In the genomic region with DNA sequence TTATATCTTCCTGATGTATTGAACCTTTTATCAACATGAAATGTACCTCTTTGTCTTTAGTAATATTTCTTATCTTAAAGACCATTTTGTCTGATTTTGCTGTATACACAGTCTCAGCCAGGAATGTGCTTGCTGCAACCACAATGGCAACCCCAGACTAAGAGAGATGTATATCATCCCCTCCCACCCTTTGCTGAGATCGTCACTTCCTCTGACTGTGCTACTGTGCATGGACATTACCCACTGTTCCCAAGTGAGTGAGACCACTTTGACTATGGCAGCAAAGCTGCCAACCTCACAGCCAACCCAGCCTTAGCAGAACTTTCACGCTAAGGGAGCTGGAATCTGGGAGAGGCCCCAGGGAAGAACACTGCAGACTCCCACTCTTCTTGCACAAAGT, we compare ENCODE assay signal across 14 cellular contexts. TPM values are rescaled to one million over a fixed set of nuclear protein-coding genes. Genes with fewer than 3 reads are reported as not detected.
A peak's percentile ranks its signal among the peaks of the same experiment; 100 is the strongest.
DNase-seq lines count a peak whose midpoint lies in the region; ATAC-seq, FAIRE-seq and TF ChIP-seq lines count a peak whose summit lies in the region.
"Had no signal": no experiment of that assay in that cellular context is flagged by ENCODE, and none has a peak within 500 bp of the region (broad histone marks: within the 10 kb centered on the region; RNA-seq: fewer than 3 reads in every experiment).

No MANE protein-coding gene starts in this region.

- H3K27me3 ChIP-seq in Loucy (ENCODE audit: insufficient read depth, low read length, poor library complexity, severe bottlenecking) (no peaks in the 10 kb centered on the region), astrocyte (ENCODE audit: insufficient read depth, low read length) (no peaks in the 10 kb centered on the region), spleen (replicated peaks in 1 of 7) (no peaks in the 10 kb centered on the region)
- H3K27me3 ChIP-seq: cardiac muscle cell had no signal

- FAIRE-seq in astrocyte (lab: Jason Lieb, UNC), result peak; percentile 5

- intact Hi-C loops in spleen (cut with DNase I; ENCODE audit: low total_unique reads), result no loop called here

- H3K36me3 Mint-ChIP-seq in astrocyte (ENCODE audit: low read depth, unreplicated experiment), result no peaks in the 10 kb centered on the region
- peaks cover 3% of the 10 kb centered on the region for H3K36me3 Mint-ChIP-seq in mesothelial cell of epicardium

- H3K4me3 Mint-ChIP-seq in astrocyte (ENCODE audit: unreplicated experiment) (no peak overlapping the region), mesothelial cell of epicardium (peak overlapping the region; percentile 13)
- H3K4me3 Mint-ChIP-seq: T-helper 1 cell treated with Interleukin-12 subunit alpha and Interleukin-12 subunit beta and Interleukin-4 antibody, amounts not matched to agents 30 μg/mL and 1 μg/mL, for 36 hours had no signal

- H3K9me3 ChIP-seq in Loucy (ENCODE audit: insufficient read depth, low read depth, low read length), result no peaks in the 10 kb centered on the region
- no peaks in the 10 kb centered on the region for H3K9me3 ChIP-seq in astrocyte (ENCODE audit: insufficient read depth, low read depth, low read length)
- H3K9me3 ChIP-seq in spleen, result no peaks in the 10 kb centered on the region

- H3K79me2 ChIP-seq in Loucy (ENCODE audit: insufficient read depth, low read length) (no peaks in the 10 kb centered on the region), astrocyte (ENCODE audit: insufficient read depth, low read length) (no peaks in the 10 kb centered on the region)

- H3K9ac ChIP-seq in Loucy (ENCODE audit: low read depth, low read length, poor library complexity, severe bottlenecking), result no peak overlapping the region
- H3K9ac ChIP-seq in astrocyte (ENCODE audit: low read length), result no peak overlapping the region

- H3K36me3 ChIP-seq in Loucy (ENCODE audit: insufficient read depth, low read length) (no peaks in the 10 kb centered on the region), astrocyte (ENCODE audit: insufficient read depth, low read length) (no peaks in the 10 kb centered on the region), spleen (no peaks in the 10 kb centered on the region)
- H3K36me3 ChIP-seq: cardiac muscle cell had no signal

- H3K4me2 ChIP-seq in Loucy (ENCODE audit: low read depth, low read length, poor library complexity, severe bottlenecking) (peak overlapping the region; percentile 35), astrocyte (ENCODE audit: low read length) (no peak overlapping the region)

- peak overlapping the region; percentile 87 for H3K27ac Mint-ChIP-seq in astrocyte (ENCODE audit: unreplicated experiment)
- peak overlapping the region; percentile 92 for H3K27ac Mint-ChIP-seq in mesothelial cell of epicardium
- H3K27ac Mint-ChIP-seq: T-helper 1 cell treated with Interleukin-12 subunit alpha and Interleukin-12 subunit beta and Interleukin-4 antibody, amounts not matched to agents 30 μg/mL and 1 μg/mL, for 36 hours had no signal

- no peaks in the 10 kb centered on the region for H3K9me3 Mint-ChIP-seq in astrocyte (ENCODE audit: unreplicated experiment)
- H3K9me3 Mint-ChIP-seq in mesothelial cell of epicardium, result no peaks in the 10 kb centered on the region
- H3K9me3 Mint-ChIP-seq: T-helper 1 cell treated with Interleukin-12 subunit alpha and Interleukin-12 subunit beta and Interleukin-4 antibody, amounts not matched to agents 30 μg/mL and 1 μg/mL, for 36 hours had no signal

- H4K20me1 ChIP-seq in Loucy (ENCODE audit: insufficient read depth, low read length, poor library complexity, severe bottlenecking) (no peaks in the 10 kb centered on the region), astrocyte (ENCODE audit: insufficient read depth, low read length) (no peaks in the 10 kb centered on the region)

- H3K9me2 ChIP-seq in Loucy (replicated peaks; ENCODE audit: low read depth, low read length), result no peaks in the 10 kb centered on the region

- H3K4me1 Mint-ChIP-seq in astrocyte (ENCODE audit: low read depth, unreplicated experiment) (peaks cover 9% of the 10 kb centered on the region), mesothelial cell of epicardium (peaks cover 39% of the 10 kb centered on the region)

- WGBS in spleen, 5 donors, result 55 to 67% (median 61%) methylated on average over 2 of the region's 2 CpGs

- H3K4me3 ChIP-seq in Loucy (ENCODE audit: low read length, poor library complexity, severe bottlenecking), result no peak overlapping the region
- no peak overlapping the region for H3K4me3 ChIP-seq in astrocyte (ENCODE audit: insufficient read depth, low read depth, low read length)
- no peak overlapping the region for H3K4me3 ChIP-seq in spleen
- H3K4me3 ChIP-seq: cardiac muscle cell had no signal

- TF ChIP-seq POLR2A in spleen (IDR thresholded peaks at IDR 0.05), result no peak

- H3F3A ChIP-seq in Loucy (ENCODE audit: low read depth), result no peaks in the 10 kb centered on the region

- H3K27me3 Mint-ChIP-seq in astrocyte (ENCODE audit: low read depth, unreplicated experiment), result no peaks in the 10 kb centered on the region
- no peaks in the 10 kb centered on the region for H3K27me3 Mint-ChIP-seq in mesothelial cell of epicardium (ENCODE audit: low read depth)

- DNase-seq in EL (peak; percentile 41), astrocyte (ENCODE audit: low read depth) (peak; percentile 57), mesothelial cell of epicardium (ENCODE audit: low spot score in 2 of 2, unreplicated experiment in 2 of 2) (no peak), spleen (no peak)
- no peak for DNase-seq in activated CD4-positive, CD25-positive, alpha-beta regulatory T cell (lab: John Stamatoyannopoulos, UW)
- DNase-seq: activated naive CD4-positive, alpha-beta T cell; DMS53; head of caudate nucleus; NCI-H774 had no signal

- no peak overlapping the region for H3K27ac ChIP-seq in astrocyte (ENCODE audit: low read depth, low read length)
- H3K27ac ChIP-seq in spleen, result no peak overlapping the region
- H3K27ac ChIP-seq: cardiac muscle cell, RWPE1 had no signal

- H3K4me1 ChIP-seq in Loucy (ENCODE audit: insufficient read depth, low read length, poor library complexity, severe bottlenecking) (no peaks in the 10 kb centered on the region), astrocyte (ENCODE audit: insufficient read depth, low read length) (peaks cover 3% of the 10 kb centered on the region), spleen (no peaks in the 10 kb centered on the region)

- no peak for ATAC-seq in HG02623 (IDR thresholded peaks at IDR 0.05; ENCODE audit: unreplicated experiment)

- peak overlapping the region; percentile 73; the same call in 1 of the 2 replicates for H2AFZ ChIP-seq in Loucy (ENCODE audit: low read length)
- H2AFZ ChIP-seq in astrocyte (ENCODE audit: low read depth, low read length), result no peak overlapping the region

- TF ChIP-seq CTCF in Loucy (conservative IDR thresholded peaks at IDR 0.05; ENCODE audit: low read length) (no peak), astrocyte (IDR thresholded peaks at IDR 0.05; ENCODE audit: insufficient read depth, low read depth, low read length) (no peak), mesothelial cell of epicardium (IDR thresholded peaks at IDR 0.05; ENCODE audit: unreplicated experiment) (no peak), spleen (IDR thresholded peaks at IDR 0.05 in 8 of 11, conservative IDR thresholded peaks at IDR 0.05 in 3 of 11) (no peak)

RNA-seq across cellular contexts. Expression of a gene that starts 46.0 kb away (rescaled TPM):
- 203 and 216 TPM in 2 replicates for total RNA-seq in astrocyte
- 460 to 475 TPM (median 474 TPM) in 3 replicates for total RNA-seq in mesothelial cell of epicardium
- 100 to 1,000 TPM; 124 to 207 (median 162) TPM for total RNA-seq in spleen
- polyA plus RNA-seq in spleen, result 10 to 100 TPM; 67.6 to 87.2 (median 73.4) TPM

RNA-seq across cellular contexts. Expression of a gene that starts 48.8 kb away (rescaled TPM):
- total RNA-seq in astrocyte, result 35.7 and 40.9 TPM in 2 replicates
- 131 to 145 TPM (median 143 TPM) in 3 replicates for total RNA-seq in mesothelial cell of epicardium
- 100 to 1,000 TPM in 1 of 7 donors, 10 to 100 TPM in 6; 58.1 to 105 (median 77.7) TPM for total RNA-seq in spleen
- 1 to 10 TPM; 5.0 to 8.5 (median 6.8) TPM for polyA plus RNA-seq in spleen

Comparison
In these comparisons a context has a peak if more than half of its experiments do, and no peak if none do; other contexts are left out.
1. DNase-seq: peak in EL (single experiment) and astrocyte (single experiment); none in mesothelial cell of epicardium (0 of 2), activated CD4-positive, CD25-positive, alpha-beta regulatory T cell (0 of 4) and spleen (single experiment).